Comparison of ENCODE assay signal across 11 cellular contexts in genomic region chr9:34653131-34653530, GRCh38. TPM values are rescaled to one million over a fixed set of nuclear protein-coding genes. Genes with fewer than 3 reads are reported as not detected.
DNase-seq lines count a peak whose midpoint lies in the region; ATAC-seq and TF ChIP-seq lines count a peak whose summit lies in the region.
"Had no signal": no experiment of that assay in that cellular context is flagged by ENCODE, and none has a peak within 500 bp of the region (broad histone marks: within the 10 kb centered on the region; RNA-seq: fewer than 3 reads in every experiment).

No MANE protein-coding gene starts in this region.

- H3K56ac ChIP-seq in mesendoderm (ENCODE audit: low read length): peak overlapping the region; percentile 66

- no peak overlapping the region for H3K4me3 ChIP-seq in cardiac fibroblast (replicated peaks in 1 of 2; ENCODE audit: low read depth in 2 of 2, low read length in 2 of 2)
- no peak overlapping the region for H3K4me3 ChIP-seq in mesendoderm (ENCODE audit: low read length)
- H3K4me3 ChIP-seq in tibial nerve: peak overlapping the region in 2 of 4 donors; percentile 8 to 48
- no peak overlapping the region for H3K4me3 ChIP-seq in testis

- no peak overlapping the region for H2BK120ac ChIP-seq in mesendoderm (ENCODE audit: low read depth, low read length)

- H3K9me3 ChIP-seq in tibial nerve (no peaks in the 10 kb centered on the region), testis (no peaks in the 10 kb centered on the region)

- intact Hi-C loops in testis (cut with DNase I; ENCODE audit: low total_unique reads): no loop called here

- H3K18ac ChIP-seq in mesendoderm (ENCODE audit: low read length): no peak overlapping the region

- peaks cover 2% of the 10 kb centered on the region for H3K79me2 ChIP-seq in mesendoderm (ENCODE audit: control insufficient read depth, insufficient read depth, low read length)

- H3K4me1 ChIP-seq in mesendoderm (ENCODE audit: control insufficient read depth, low read depth, low read length) (peaks cover 24% of the 10 kb centered on the region), tibial nerve (peaks cover 0 to 62% (median 54%) of the 10 kb centered on the region in 4 donors), testis (peaks cover 46% of the 10 kb centered on the region)

- no peak overlapping the region for H3K4me2 ChIP-seq in mesendoderm (ENCODE audit: low read length)

- peak overlapping the region; percentile 88 for H2BK5ac ChIP-seq in mesendoderm (ENCODE audit: low read length)

- H3K23ac ChIP-seq in mesendoderm (ENCODE audit: low read length): no peak overlapping the region

- no peak overlapping the region for H3K4ac ChIP-seq in mesendoderm (ENCODE audit: low read depth, low read length)

- H3K4me1 Mint-ChIP-seq in activated T-cell treated with anti-CD3 and anti-CD28 coated beads, Interleukin-2, amount 50 U/mL, for 24 hours (ENCODE audit: low read depth): peaks cover 27% of the 10 kb centered on the region

- H4K5ac ChIP-seq in mesendoderm (ENCODE audit: low read length): no peak overlapping the region

- H3K36me3 ChIP-seq in mesendoderm (ENCODE audit: control insufficient read depth, insufficient read depth, low read length): no peaks in the 10 kb centered on the region
- peaks cover 0 to 21% (median 5%) of the 10 kb centered on the region in 3 donors for H3K36me3 ChIP-seq in tibial nerve
- H3K36me3 ChIP-seq in testis (ENCODE audit: low read depth, missing control alignments): no peaks in the 10 kb centered on the region

- no peak for TF ChIP-seq CTCF in cardiac fibroblast (IDR thresholded peaks at IDR 0.05; ENCODE audit: low read depth, low read length)
- no peak for TF ChIP-seq CTCF in tibial nerve (IDR thresholded peaks at IDR 0.05)
- TF ChIP-seq CTCF in testis (IDR thresholded peaks at IDR 0.05): no peak

- H3K9ac ChIP-seq in mesendoderm (ENCODE audit: low read length): peak overlapping the region; percentile 44

- no peaks in the 10 kb centered on the region for H3K27me3 ChIP-seq in mesendoderm (ENCODE audit: insufficient read depth, low read length, poor library complexity)
- H3K27me3 ChIP-seq in tibial nerve: no peaks in the 10 kb centered on the region
- H3K27me3 ChIP-seq in testis: no peaks in the 10 kb centered on the region

- peak overlapping the region; percentile 13 for H3K27ac Mint-ChIP-seq in activated T-cell treated with anti-CD3 and anti-CD28 coated beads, Interleukin-2, amount 50 U/mL, for 24 hours
- H3K27ac Mint-ChIP-seq: activated naive CD4-positive, alpha-beta T cell treated with anti-CD3 and anti-CD28 coated beads, Interleukin-2, amount 10 ng/mL, durations not matched to agents 7 days and 5 days had no signal

- no peak for DNase-seq in activated T-cell treated with anti-CD3 and anti-CD28 coated beads, Interleukin-2, amount 50 U/mL, for 24 hours
- no peak for DNase-seq in activated T-cell treated with anti-CD3 and anti-CD28 coated beads, Interleukin-2, amount 50 U/mL, for 1 hour
- DNase-seq in cardiac fibroblast (ENCODE audit: low read depth in 2 of 2): peak; percentile 49 to 74
- no peak for DNase-seq in mesendoderm
- no peak for DNase-seq in tibial nerve (ENCODE audit: low spot score in 2 of 2)
- no peak for DNase-seq in SW480 (ENCODE audit: low spot score)
- DNase-seq in testis: no peak
- DNase-seq: activated naive CD4-positive, alpha-beta T cell treated with anti-CD3 and anti-CD28 coated beads, Interleukin-2, amount 10 ng/mL, durations not matched to agents 7 days and 5 days; MV-4-11; SIG-M5 had no signal

- H4K8ac ChIP-seq in mesendoderm (ENCODE audit: low read depth, low read length): no peak overlapping the region

- H3K79me1 ChIP-seq in mesendoderm (ENCODE audit: low read length): peaks cover 4% of the 10 kb centered on the region

- no peak overlapping the region for H3K27ac ChIP-seq in mesendoderm (ENCODE audit: low read depth, low read length)
- H3K27ac ChIP-seq in tibial nerve: peak overlapping the region; percentile 77 to 91 (median 84)
- H3K27ac ChIP-seq in testis: peak overlapping the region in 1 of 2 donors; percentile 37

- peak overlapping the region; percentile 6 for H2AK5ac ChIP-seq in mesendoderm (ENCODE audit: low read length)

- no peak overlapping the region for H3K4me3 Mint-ChIP-seq in activated T-cell treated with anti-CD3 and anti-CD28 coated beads, Interleukin-2, amount 50 U/mL, for 24 hours
- H3K4me3 Mint-ChIP-seq: activated naive CD4-positive, alpha-beta T cell treated with anti-CD3 and anti-CD28 coated beads, Interleukin-2, amount 10 ng/mL, durations not matched to agents 7 days and 5 days had no signal

- no peaks in the 10 kb centered on the region for H3K27me3 Mint-ChIP-seq in activated T-cell treated with anti-CD3 and anti-CD28 coated beads, Interleukin-2, amount 50 U/mL, for 24 hours
- H3K27me3 Mint-ChIP-seq: activated naive CD4-positive, alpha-beta T cell treated with anti-CD3 and anti-CD28 coated beads, Interleukin-2, amount 10 ng/mL, durations not matched to agents 7 days and 5 days had no signal

- ATAC-seq in HG03025 (IDR thresholded peaks at IDR 0.05; ENCODE audit: low FRiP score, unreplicated experiment): no peak

- peaks cover 37% of the 10 kb centered on the region for H3K36me3 Mint-ChIP-seq in activated T-cell treated with anti-CD3 and anti-CD28 coated beads, Interleukin-2, amount 50 U/mL, for 24 hours (ENCODE audit: low read depth)

- H3K9me3 Mint-ChIP-seq in activated T-cell treated with anti-CD3 and anti-CD28 coated beads, Interleukin-2, amount 50 U/mL, for 24 hours: no peaks in the 10 kb centered on the region
- H3K9me3 Mint-ChIP-seq: activated naive CD4-positive, alpha-beta T cell treated with anti-CD3 and anti-CD28 coated beads, Interleukin-2, amount 10 ng/mL, durations not matched to agents 7 days and 5 days had no signal

- WGBS in mesendoderm (ENCODE audit: extremely low coverage, insufficient coverage, low lambda C conversion rate): no CpG with 5 or more reads among the region's 6 CpGs
- WGBS in tibial nerve, 2 donors: 28 to 30% methylated on average over 6 of the region's 6 CpGs
- 41 to 65% methylated on average over 6 of the region's 6 CpGs for WGBS in testis, 2 donors

- H2BK15ac ChIP-seq in mesendoderm (replicated peaks; ENCODE audit: low read depth): no peak overlapping the region

- TF ChIP-seq POLR2A in tibial nerve (IDR thresholded peaks at IDR 0.05) (no peak), testis (IDR thresholded peaks at IDR 0.05) (no peak)

- TF ChIP-seq EP300 in tibial nerve (IDR thresholded peaks at IDR 0.05): peak in 1 of 2 donors; percentile 25

RNA-seq across cellular contexts. Expression of gene IL11RA, which starts 1.1 kb away (rescaled TPM):
- 2.3 TPM for polyA plus RNA-seq in mesendoderm (2013, experiment 1 of 2)
- polyA plus RNA-seq in mesendoderm (2013, experiment 2 of 2): 2.8 TPM
- total RNA-seq in tibial nerve (10 to 100 TPM; 27.3 to 48.8 (median 39.6) TPM), testis (10 to 100 TPM; 39.8 to 58.0 TPM)
- polyA plus RNA-seq in testis (ENCODE audit: insufficient read depth, low read depth, low replicate concordance): 28.7 TPM

RNA-seq across cellular contexts. Expression of gene GALT, which starts 6.7 kb away (rescaled TPM):
- polyA plus RNA-seq in mesendoderm (2013, experiment 1 of 2): 9.9 TPM
- 10.9 TPM for polyA plus RNA-seq in mesendoderm (2013, experiment 2 of 2)
- total RNA-seq in tibial nerve: 10 to 100 TPM; 38.5 to 75.3 (median 63.7) TPM
- 10 to 100 TPM; 46.1 to 55.6 TPM for total RNA-seq in testis
- polyA plus RNA-seq in testis (ENCODE audit: insufficient read depth, low read depth, low replicate concordance): 25.9 TPM

RNA-seq across cellular contexts. Expression of gene CCL27, which starts 9.3 kb away (rescaled TPM):
- 0.42 TPM for polyA plus RNA-seq in mesendoderm (2013, experiment 1 of 2)
- polyA plus RNA-seq in mesendoderm (2013, experiment 2 of 2): 0.08 TPM
- 10 to 100 TPM in 1 of 4 donors, not detected in 3; 45.1 TPM for total RNA-seq in tibial nerve
- total RNA-seq in testis: 1 to 10 TPM in 1 of 2 donors, not detected in 1; 3.1 TPM
- polyA plus RNA-seq in testis (ENCODE audit: insufficient read depth, low read depth, low replicate concordance): 1.4 TPM

RNA-seq across cellular contexts. Expression of gene SIGMAR1, which starts 15.5 kb away (rescaled TPM):
- 61.1 TPM for polyA plus RNA-seq in mesendoderm (2013, experiment 1 of 2)
- 60.8 TPM for polyA plus RNA-seq in mesendoderm (2013, experiment 2 of 2)
- total RNA-seq in tibial nerve: 100 to 1,000 TPM in 2 of 4 donors, 10 to 100 TPM in 2; 92.6 to 128 (median 107) TPM
- 10 to 100 TPM; 87.1 to 92.4 TPM for total RNA-seq in testis
- polyA plus RNA-seq in testis (ENCODE audit: insufficient read depth, low read depth, low replicate concordance): 50.3 TPM

RNA-seq across cellular contexts. Expression of gene ARID3C, which starts 24.3 kb away (rescaled TPM):
- polyA plus RNA-seq in mesendoderm (2013, experiment 1 of 2): not detected
- polyA plus RNA-seq in mesendoderm (2013, experiment 2 of 2): not detected
- total RNA-seq in tibial nerve: 1 to 10 TPM in 2 of 4 donors, under 1 TPM in 2; 0.30 to 2.1 (median 1.3) TPM
- under 1 TPM; 0.31 to 0.37 TPM for total RNA-seq in testis
- 0.45 TPM for polyA plus RNA-seq in testis (ENCODE audit: insufficient read depth, low read depth, low replicate concordance)

Comparison
In these comparisons a context has a peak if more than half of its experiments do, and no peak if none do; other contexts are left out.
1. DNase-seq: peak in cardiac fibroblast (2 of 2); none in activated T-cell treated with anti-CD3 and anti-CD28 coated beads, Interleukin-2, amount 50 U/mL, for 24 hours (single experiment), activated T-cell treated with anti-CD3 and anti-CD28 coated beads, Interleukin-2, amount 50 U/mL, for 1 hour (single experiment), mesendoderm (single experiment), tibial nerve (0 of 2), SW480 (single experiment) and testis (single experiment).